15 cellular contexts compared by ENCODE assay signal in genomic region chr4:32560306-32560705, GRCh38.
DNase-seq lines count a peak whose midpoint lies in the region; ATAC-seq, FAIRE-seq and TF ChIP-seq lines count a peak whose summit lies in the region.
"Had no signal": no experiment of that assay in that cellular context is flagged by ENCODE, and none has a peak within 500 bp of the region (broad histone marks: within the 10 kb centered on the region; RNA-seq: fewer than 3 reads in every experiment).

No MANE protein-coding gene starts in this region.

- H3K36me3 Mint-ChIP-seq in nephron (ENCODE audit: low read depth), result no peaks in the 10 kb centered on the region
- no peaks in the 10 kb centered on the region for H3K36me3 Mint-ChIP-seq in naive thymus-derived CD8-positive, alpha-beta T cell
- H3K36me3 Mint-ChIP-seq: activated naive CD4-positive, alpha-beta T cell treated with anti-CD3 and anti-CD28 coated beads, Interleukin-2, amount 10 ng/mL, durations not matched to agents 7 days and 5 days had no signal

- peak; percentile 11 for DNase-seq in DMS53 treated with DMSO at 0.1 percent for 48 hours (lab: John Stamatoyannopoulos, UW; ENCODE audit: unreplicated experiment)
- DNase-seq in NCI-H2107 treated with DMSO at 0.1 percent for 48 hours (lab: John Stamatoyannopoulos, UW; ENCODE audit: unreplicated experiment), result peak; percentile 14
- DNase-seq in naive thymus-derived CD8-positive, alpha-beta T cell, result no peak
- no peak for DNase-seq in H7
- no peak for DNase-seq in activated CD4-positive, alpha-beta T cell treated with anti-CD3 and anti-CD28 coated beads, Interleukin-2, amount 50 U/mL, for 4 hours
- DNase-seq: activated CD4-positive, alpha-beta T cell treated with anti-CD3 and anti-CD28 coated beads, Interleukin-2, amount 50 U/mL, for 1 hour; activated naive CD4-positive, alpha-beta T cell treated with anti-CD3 and anti-CD28 coated beads, Interleukin-2, amount 10 ng/mL, durations not matched to agents 7 days and 5 days; endodermal cell; NCI-H226; stimulated activated CD4-positive, alpha-beta T cell treated with anti-CD3 and anti-CD28 coated beads, Interleukin-4, amount 100 ng/mL, for 1 hour; stomach had no signal

- no peaks in the 10 kb centered on the region for H3K27me3 ChIP-seq in H7 (ENCODE audit: control insufficient read depth, insufficient read depth, low read length)
- H3K27me3 ChIP-seq: stomach had no signal

- H3K36me3 ChIP-seq in H7 (replicated peaks; ENCODE audit: control insufficient read depth, insufficient read depth, low read length), result no peaks in the 10 kb centered on the region
- H3K36me3 ChIP-seq: stomach had no signal

- no peak for TF ChIP-seq CTCF in nephron (IDR thresholded peaks at IDR 0.05; ENCODE audit: unreplicated experiment in 3 of 3)

- no peak overlapping the region for H3K4me3 ChIP-seq in H7 (ENCODE audit: insufficient read depth, low read depth, low read length)
- H3K4me3 ChIP-seq: stomach had no signal

- FAIRE-seq in endometrium (lab: Jason Lieb, UNC), result peak; percentile 41
- FAIRE-seq: HepG2 had no signal

- no peak for ATAC-seq in GM21515 (IDR thresholded peaks at IDR 0.05; ENCODE audit: unreplicated experiment)
- ATAC-seq in naive thymus-derived CD8-positive, alpha-beta T cell, result no peak
- ATAC-seq: HepG2 had no signal

- H3K4me3 Mint-ChIP-seq in nephron, result peak overlapping the region; percentile 45 to 79 (median 71)
- H3K4me3 Mint-ChIP-seq in naive thymus-derived CD8-positive, alpha-beta T cell, result no peak overlapping the region
- H3K4me3 Mint-ChIP-seq: activated naive CD4-positive, alpha-beta T cell treated with anti-CD3 and anti-CD28 coated beads, Interleukin-2, amount 10 ng/mL, durations not matched to agents 7 days and 5 days; endodermal cell had no signal

- POLR2A ChIA-PET in naive thymus-derived CD8-positive, alpha-beta T cell (lab: Charles Lee), result no interaction called here

- H3K9me3 Mint-ChIP-seq in nephron, result no peaks in the 10 kb centered on the region
- H3K9me3 Mint-ChIP-seq in naive thymus-derived CD8-positive, alpha-beta T cell, result peaks cover 0 to 21% (median 4%) of the 10 kb centered on the region in 9 donors
- H3K9me3 Mint-ChIP-seq: endodermal cell had no signal

- no peaks in the 10 kb centered on the region for H3K27me3 Mint-ChIP-seq in nephron (ENCODE audit: low read depth)
- H3K27me3 Mint-ChIP-seq in naive thymus-derived CD8-positive, alpha-beta T cell, result no peaks in the 10 kb centered on the region
- H3K27me3 Mint-ChIP-seq: activated naive CD4-positive, alpha-beta T cell treated with anti-CD3 and anti-CD28 coated beads, Interleukin-2, amount 10 ng/mL, durations not matched to agents 7 days and 5 days had no signal

- peak overlapping the region; percentile 76 to 93 (median 85) for H3K27ac Mint-ChIP-seq in nephron
- H3K27ac Mint-ChIP-seq in naive thymus-derived CD8-positive, alpha-beta T cell, result no peak overlapping the region
- H3K27ac Mint-ChIP-seq: activated naive CD4-positive, alpha-beta T cell treated with anti-CD3 and anti-CD28 coated beads, Interleukin-2, amount 10 ng/mL, durations not matched to agents 7 days and 5 days; endodermal cell had no signal

- peaks cover 7% of the 10 kb centered on the region for H3K4me1 Mint-ChIP-seq in nephron
- H3K4me1 Mint-ChIP-seq in naive thymus-derived CD8-positive, alpha-beta T cell, result no peaks in the 10 kb centered on the region
- H3K4me1 Mint-ChIP-seq: activated naive CD4-positive, alpha-beta T cell treated with anti-CD3 and anti-CD28 coated beads, Interleukin-2, amount 10 ng/mL, durations not matched to agents 7 days and 5 days had no signal

Comparison
In these comparisons a context has a peak if more than half of its experiments do, and no peak if none do; other contexts are left out.
1. DNase-seq: peak in DMS53 treated with DMSO at 0.1 percent for 48 hours (single experiment) and NCI-H2107 treated with DMSO at 0.1 percent for 48 hours (single experiment); none in naive thymus-derived CD8-positive, alpha-beta T cell (0 of 10), H7 (single experiment) and activated CD4-positive, alpha-beta T cell treated with anti-CD3 and anti-CD28 coated beads, Interleukin-2, amount 50 U/mL, for 4 hours (0 of 2).
2. H3K27ac Mint-ChIP-seq: peak in nephron (3 of 3); none in naive thymus-derived CD8-positive, alpha-beta T cell (0 of 10).
3. H3K4me3 Mint-ChIP-seq: peak in nephron (3 of 3); none in naive thymus-derived CD8-positive, alpha-beta T cell (0 of 10).